10 cellular contexts compared by ENCODE assay signal in the genomic region with DNA sequence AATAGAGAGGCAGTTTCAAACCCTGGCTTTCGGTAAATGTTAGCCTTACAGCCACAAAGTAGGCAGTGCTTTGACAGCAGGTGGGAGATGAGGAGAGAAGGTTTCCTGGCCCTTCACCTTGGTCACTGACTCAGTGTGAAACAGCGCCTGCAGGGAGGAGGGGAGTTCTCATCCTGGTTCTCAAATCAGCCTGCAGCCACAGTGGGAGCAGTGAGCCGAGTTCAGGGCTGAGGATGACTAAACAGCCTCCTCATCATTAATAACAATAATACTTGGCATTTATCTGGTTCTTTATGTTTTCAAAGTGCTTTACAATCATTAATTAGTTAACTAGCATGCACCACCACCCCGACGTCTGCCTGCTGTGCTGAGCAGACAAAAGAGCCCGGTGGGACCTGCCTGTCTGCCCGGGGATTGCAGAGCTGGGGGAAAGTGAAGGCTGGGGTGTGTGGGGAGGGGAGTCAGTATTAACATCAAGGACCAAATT. TPM values are rescaled to one million over a fixed set of nuclear protein-coding genes. Genes with fewer than 3 reads are reported as not detected.
DNase-seq lines count a peak whose midpoint lies in the region; TF ChIP-seq lines count a peak whose summit lies in the region.
"Had no signal": no experiment of that assay in that cellular context is flagged by ENCODE, and none has a peak within 500 bp of the region (broad histone marks: within the 10 kb centered on the region; RNA-seq: fewer than 3 reads in every experiment).

No MANE protein-coding gene starts in this region.

- peak overlapping the region; percentile 77 for H2AFZ ChIP-seq in OCI-LY7 (ENCODE audit: low read length)

- H3K27me3 ChIP-seq in colonic mucosa: no peaks in the 10 kb centered on the region

- no TSS peak for BruUV-seq in OCI-LY7 (replicated peaks; lab: Mats Ljungman, UMichigan)

- CTCF ChIA-PET in OCI-LY7 (lab: Charles Lee; ENCODE audit: unreplicated experiment): interaction anchor here (2.1 kb wide), 1 partner anchor 18 kb away, joined by 5 read pairs; no protein-coding TSS in a partner anchor

- H3K4me3 Mint-ChIP-seq in activated CD4-positive, alpha-beta T cell treated with anti-CD3 and anti-CD28 coated beads, Interleukin-2, amount 10 ng/mL, durations not matched to agents 24 days and 14 days: no peak overlapping the region
- H3K4me3 Mint-ChIP-seq: brain had no signal

- no peaks in the 10 kb centered on the region for H3K9me2 ChIP-seq in OCI-LY7 (ENCODE audit: insufficient read depth, low read length)

- H3K27ac Mint-ChIP-seq in activated CD4-positive, alpha-beta T cell treated with anti-CD3 and anti-CD28 coated beads, Interleukin-2, amount 10 ng/mL, durations not matched to agents 24 days and 14 days: peak overlapping the region; percentile 23
- H3K27ac Mint-ChIP-seq: brain had no signal

- H3K9me3 ChIP-seq in OCI-LY7 (ENCODE audit: low read length) (no peaks in the 10 kb centered on the region), colonic mucosa (no peaks in the 10 kb centered on the region)

- peaks cover 57% of the 10 kb centered on the region for H3K4me1 ChIP-seq in OCI-LY7 (ENCODE audit: insufficient read depth, low read length, poor library complexity, severe bottlenecking)
- H3K4me1 ChIP-seq in colonic mucosa: no peaks in the 10 kb centered on the region

- TF ChIP-seq CTCF in OCI-LY7 (conservative IDR thresholded peaks at IDR 0.05; ENCODE audit: low read length) (no peak), colonic mucosa (IDR thresholded peaks at IDR 0.05) (no peak)

- peak overlapping the region in 1 of 2 donors; percentile 17 for H3K9ac ChIP-seq in colonic mucosa (ENCODE audit: low read depth in 2 of 2, low read length in 2 of 2)

- intact Hi-C loops in activated CD4-positive, alpha-beta T cell treated with anti-CD3 and anti-CD28 coated beads, Interleukin-2, amount 10 ng/mL, durations not matched to agents 24 days and 14 days (cut with micrococcal nuclease): no loop called here
- intact Hi-C loops in OCI-LY7 (cut with micrococcal nuclease; ENCODE audit: unreplicated experiment): loop anchor here (1.0 to 2.0 kb wide), 2 partner anchors 18 to 55 kb away; no protein-coding TSS in a partner anchor
- intact Hi-C loops in colonic mucosa (cut with DNase I): no loop called here

- POLR2A ChIA-PET in OCI-LY7 (lab: Charles Lee): interaction anchor here (0.7 to 9.4 kb wide), 6 partner anchors 11 to 150 kb away, joined by 3 to 98 read pairs (median 3); no protein-coding TSS in a partner anchor

- no peaks in the 10 kb centered on the region for H3K36me3 Mint-ChIP-seq in activated CD4-positive, alpha-beta T cell treated with anti-CD3 and anti-CD28 coated beads, Interleukin-2, amount 10 ng/mL, durations not matched to agents 24 days and 14 days (ENCODE audit: low read depth)
- H3K36me3 Mint-ChIP-seq: brain had no signal

- H3K36me3 ChIP-seq in OCI-LY7 (ENCODE audit: insufficient read depth, low read length): no peaks in the 10 kb centered on the region
- H3K36me3 ChIP-seq in colonic mucosa: no peaks in the 10 kb centered on the region

- DNase-seq in activated CD4-positive, alpha-beta T cell treated with anti-CD3 and anti-CD28 coated beads, Interleukin-2, amount 10 ng/mL, durations not matched to agents 24 days and 14 days: no peak
- no peak for DNase-seq in activated CD4-positive, alpha-beta T cell treated with anti-CD3 and anti-CD28 coated beads for 1 hour
- DNase-seq in HCEC 1CT: peak; percentile 52
- peak; percentile 37 for DNase-seq in OCI-LY7 (ENCODE audit: low spot score)
- peak; percentile 80 for DNase-seq in kidney tubule cell (ENCODE audit: low spot score)
- no peak for DNase-seq in effector CD4-positive, alpha-beta T cell
- DNase-seq in colonic mucosa: no peak
- DNase-seq in retina: no peak
- DNase-seq: KG1 had no signal

- H3K27ac ChIP-seq in OCI-LY7 (ENCODE audit: low read depth, low read length, poor library complexity, severe bottlenecking) (peak overlapping the region; percentile 52), colonic mucosa (no peak overlapping the region)

- no peaks in the 10 kb centered on the region for H3K9me3 Mint-ChIP-seq in activated CD4-positive, alpha-beta T cell treated with anti-CD3 and anti-CD28 coated beads, Interleukin-2, amount 10 ng/mL, durations not matched to agents 24 days and 14 days

- no peaks in the 10 kb centered on the region for H3K27me3 Mint-ChIP-seq in activated CD4-positive, alpha-beta T cell treated with anti-CD3 and anti-CD28 coated beads, Interleukin-2, amount 10 ng/mL, durations not matched to agents 24 days and 14 days
- H3K27me3 Mint-ChIP-seq: brain had no signal

- H3K4me3 ChIP-seq in OCI-LY7 (ENCODE audit: low read depth, low read length, poor library complexity, severe bottlenecking): peak overlapping the region; percentile 0
- H3K4me3 ChIP-seq in colonic mucosa: no peak overlapping the region

- peaks cover 71% of the 10 kb centered on the region for H3K4me1 Mint-ChIP-seq in activated CD4-positive, alpha-beta T cell treated with anti-CD3 and anti-CD28 coated beads, Interleukin-2, amount 10 ng/mL, durations not matched to agents 24 days and 14 days

- H3K79me2 ChIP-seq in OCI-LY7 (ENCODE audit: insufficient read depth, low read depth, low read length): no peaks in the 10 kb centered on the region

- peak overlapping the region; percentile 44 for H3K4me2 ChIP-seq in OCI-LY7 (ENCODE audit: low read length)

- H4K20me1 ChIP-seq in OCI-LY7 (ENCODE audit: insufficient read depth, low read length): no peaks in the 10 kb centered on the region

RNA-seq across cellular contexts. Expression of a gene that starts 59.6 kb away (rescaled TPM):
- total RNA-seq in activated CD4-positive, alpha-beta T cell treated with anti-CD3 and anti-CD28 coated beads, Interleukin-2, amount 10 ng/mL, durations not matched to agents 24 days and 14 days: 35.9 and 37.4 TPM in 2 replicates
- total RNA-seq in OCI-LY7 (2014; rRNA removed; shearing (Covaris generic)): 1.5 and 2.2 TPM in 2 replicates
- 1.9 and 3.3 TPM in 2 replicates for total RNA-seq in OCI-LY7 (2022)
- total RNA-seq in colonic mucosa: 10 to 100 TPM in 1 of 2 donors, 1 to 10 TPM in 1; 7.2 to 17.6 TPM

Comparison
In these comparisons a context has a peak if more than half of its experiments do, and no peak if none do; other contexts are left out.
1. DNase-seq: peak in HCEC 1CT (single experiment), OCI-LY7 (single experiment) and kidney tubule cell (single experiment); none in activated CD4-positive, alpha-beta T cell treated with anti-CD3 and anti-CD28 coated beads, Interleukin-2, amount 10 ng/mL, durations not matched to agents 24 days and 14 days (single experiment), activated CD4-positive, alpha-beta T cell treated with anti-CD3 and anti-CD28 coated beads for 1 hour (single experiment), effector CD4-positive, alpha-beta T cell (single experiment), colonic mucosa (single experiment) and retina (single experiment).